In genomic region chr20:35115606-35116005, GRCh38 we compare ENCODE assay signal across 20 cellular contexts.
"Had no signal": no experiment of that assay in that cellular context is flagged by ENCODE, and none has a peak within 500 bp of the region (broad histone marks: within the 10 kb centered on the region; RNA-seq: fewer than 3 reads in every experiment).

No MANE protein-coding gene starts in this region.

- H3K27me3 Mint-ChIP-seq: stimulated activated naive CD8-positive, alpha-beta T cell treated with anti-CD3 and anti-CD28 coated beads, Interleukin-15, amount 100 ng/mL, for 72 hours had no signal

- H3K27ac Mint-ChIP-seq: T-helper 2 cell treated with Interferon-gamma antibody and Interleukin-4, amounts not matched to agents 5 μg/mL and 100 μg/mL, for 36 hours had no signal

- H3K36me3 ChIP-seq: colonic mucosa, ovary had no signal

- H3K9me3 Mint-ChIP-seq: activated T-cell treated with anti-CD3 and anti-CD28 coated beads, Interleukin-2, amount 50 U/mL, for 4 hours; stimulated activated naive CD8-positive, alpha-beta T cell treated with anti-CD3 and anti-CD28 coated beads, Interleukin-15, amount 100 ng/mL, for 72 hours; T-helper 2 cell treated with Interferon-gamma antibody and Interleukin-4, amounts not matched to agents 5 μg/mL and 100 μg/mL, for 36 hours had no signal

- ATAC-seq: activated T-cell treated with anti-CD3 and anti-CD28 coated beads, Interleukin-2, amount 50 U/mL, for 4 hours; left lung; right lobe of liver; stimulated activated naive CD8-positive, alpha-beta T cell treated with anti-CD3 and anti-CD28 coated beads, Interleukin-15, amount 100 ng/mL, for 72 hours had no signal

- H3K27ac ChIP-seq: colonic mucosa, left lung, ovary, right lobe of liver, SJSA1 had no signal

- H3K9me3 ChIP-seq: colonic mucosa, esophagus squamous epithelium, left lung, ovary, right lobe of liver, SJSA1, thoracic aorta had no signal

- H3K4me1 ChIP-seq: colonic mucosa, esophagus squamous epithelium had no signal

- H3K4me3 Mint-ChIP-seq: activated T-cell treated with anti-CD3 and anti-CD28 coated beads, Interleukin-2, amount 50 U/mL, for 4 hours; stimulated activated naive CD8-positive, alpha-beta T cell treated with anti-CD3 and anti-CD28 coated beads, Interleukin-15, amount 100 ng/mL, for 72 hours; T-helper 2 cell treated with Interferon-gamma antibody and Interleukin-4, amounts not matched to agents 5 μg/mL and 100 μg/mL, for 36 hours had no signal

- H3K27me3 ChIP-seq: colonic mucosa, esophagus squamous epithelium, left lung, ovary, right lobe of liver, SJSA1 had no signal

- H3K4me3 ChIP-seq: colonic mucosa, esophagus squamous epithelium, left lung, ovary, right lobe of liver, SJSA1, smooth muscle cell, thoracic aorta had no signal

- DNase-seq: activated CD4-positive, alpha-beta T cell treated with anti-CD3 and anti-CD28 coated beads, Interleukin-2, amount 50 U/mL, for 1 hour; activated gamma-delta T cell treated with Interleukin-2 at 50 U/mL for 16 hours; activated T-cell treated with anti-CD3 and anti-CD28 coated beads, Interleukin-2, amount 50 U/mL, for 4 hours; central memory CD4-positive, alpha-beta T cell; colonic mucosa; esophagus squamous epithelium; hypothalamus; kidney; left lung; mesenchymal stem cell; ovary; right lobe of liver; stimulated activated CD4-positive, alpha-beta T cell treated with anti-CD3 and anti-CD28 coated beads, Interleukin-4, amount 100 ng/mL, for 4 hours; stimulated activated CD8-positive, alpha-beta memory T cell treated with anti-CD3 and anti-CD28 coated beads, Interleukin-4, amount 100 ng/mL, for 48 hours; stimulated activated naive CD8-positive, alpha-beta T cell treated with anti-CD3 and anti-CD28 coated beads, Interleukin-15, amount 100 ng/mL, for 72 hours; SW 1271 had no signal
